Comparison of ENCODE assay signal across 16 cellular contexts in the genomic region with DNA sequence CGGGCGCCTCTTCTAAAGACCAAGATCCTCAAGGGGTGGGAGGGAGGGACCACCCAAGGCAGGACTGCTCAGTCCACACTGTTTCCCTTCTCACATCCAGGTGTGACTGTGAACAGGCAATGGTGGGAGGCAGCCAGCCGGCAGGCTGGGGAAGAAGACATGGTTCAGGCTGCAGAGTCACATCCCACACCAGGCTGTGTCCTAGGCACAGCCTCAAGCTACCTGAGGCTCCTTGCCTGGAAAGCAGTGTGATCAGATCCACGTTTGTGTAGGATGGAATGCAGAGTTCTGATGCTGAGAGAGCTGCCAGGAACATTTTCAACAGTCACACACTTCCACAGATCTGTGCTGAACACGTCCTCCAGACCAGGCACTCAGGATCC. TPM values are rescaled to one million over a fixed set of nuclear protein-coding genes. Genes with fewer than 3 reads are reported as not detected.
DNase-seq lines count a peak whose midpoint lies in the region; ATAC-seq and TF ChIP-seq lines count a peak whose summit lies in the region.
"Had no signal": no experiment of that assay in that cellular context is flagged by ENCODE, and none has a peak within 500 bp of the region (broad histone marks: within the 10 kb centered on the region; RNA-seq: fewer than 3 reads in every experiment).

No MANE protein-coding gene starts in this region.

- intact Hi-C loops in Caco-2 (cut with micrococcal nuclease; ENCODE audit: unreplicated experiment) (loop anchor here (2.0 kb wide), 1 partner anchor 16 kb away; a partner anchor contains a TSS), sciatic nerve (cut with DNase I) (no loop called here), posterior vena cava (cut with DNase I) (no loop called here)

- no peaks in the 10 kb centered on the region for H3K27me3 Mint-ChIP-seq in Caco-2 (ENCODE audit: insufficient read depth, unreplicated experiment)
- H3K27me3 Mint-ChIP-seq: CD8-positive, alpha-beta memory T cell had no signal

- H3K4me3 Mint-ChIP-seq in Caco-2 (ENCODE audit: unreplicated experiment): peak overlapping the region; percentile 14
- H3K4me3 Mint-ChIP-seq: CD8-positive, alpha-beta memory T cell; stimulated activated effector memory CD8-positive, alpha-beta T cell treated with anti-CD3 and anti-CD28 coated beads, Interleukin-12 subunit alpha, Interleukin-12 subunit beta, amount 100 ng/mL, for 72 hours had no signal

- peaks cover 6% of the 10 kb centered on the region for H3K4me1 ChIP-seq in Caco-2
- H3K4me1 ChIP-seq: HAP-1, SJCRH30 had no signal

- peaks cover 13% of the 10 kb centered on the region for H3K36me3 Mint-ChIP-seq in Caco-2 (ENCODE audit: insufficient read depth, unreplicated experiment)

- no peaks in the 10 kb centered on the region for H3K9me3 ChIP-seq in Caco-2

- no peaks in the 10 kb centered on the region for H3K27me3 ChIP-seq in Caco-2 (replicated peaks; ENCODE audit: control insufficient read depth, insufficient read depth, low read length)
- H3K27me3 ChIP-seq: SJCRH30 had no signal

- peaks cover 7% of the 10 kb centered on the region for H3K4me1 Mint-ChIP-seq in Caco-2 (ENCODE audit: low read depth, unreplicated experiment)

- H3K36me3 ChIP-seq in Caco-2 (ENCODE audit: control insufficient read depth, insufficient read depth, low read length): no peaks in the 10 kb centered on the region
- H3K36me3 ChIP-seq: SJCRH30 had no signal

- CTCF ChIA-PET in Caco-2 (lab: Charles Lee): interaction anchor here (0.9 kb wide), 1 partner anchor 99 kb away, joined by 4 read pairs; a partner anchor contains a TSS

- no peak for DNase-seq in Caco-2
- no peak for DNase-seq in left lobe of liver (ENCODE audit: low spot score)
- DNase-seq in sciatic nerve (ENCODE audit: low spot score): peak; percentile 31
- DNase-seq in H4 (ENCODE audit: low spot score): no peak
- no peak for DNase-seq in posterior vena cava (ENCODE audit: low spot score)
- DNase-seq: activated CD4-positive, alpha-beta T cell treated with anti-CD3 and anti-CD28 coated beads, Interleukin-2, amount 50 U/mL, for 4 hours; activated naive CD4-positive, alpha-beta T cell treated with anti-CD3 and anti-CD28 coated beads, Interleukin-2, amount 50 U/mL, for 16 hours; CD8-positive, alpha-beta memory T cell; DND-41; NCI-H1092; NCI-H2029 treated with DMSO at 0.1 percent for 48 hours; SJCRH30 had no signal

- H3K27ac Mint-ChIP-seq in Caco-2 (ENCODE audit: unreplicated experiment): peak overlapping the region; percentile 19
- H3K27ac Mint-ChIP-seq: CD8-positive, alpha-beta memory T cell; stimulated activated effector memory CD8-positive, alpha-beta T cell treated with anti-CD3 and anti-CD28 coated beads, Interleukin-12 subunit alpha, Interleukin-12 subunit beta, amount 100 ng/mL, for 72 hours had no signal

- ATAC-seq in left lobe of liver (peak; percentile 4), sciatic nerve (no peak), GM21576 (IDR thresholded peaks at IDR 0.05; ENCODE audit: unreplicated experiment) (no peak)
- ATAC-seq: stimulated activated effector memory CD8-positive, alpha-beta T cell treated with anti-CD3 and anti-CD28 coated beads, Interleukin-12 subunit alpha, Interleukin-12 subunit beta, amount 100 ng/mL, for 72 hours had no signal

- peak overlapping the region; percentile 58 for H3K27ac ChIP-seq in VCaP
- H3K27ac ChIP-seq: SJCRH30 had no signal

- H3K4me3 ChIP-seq in Caco-2 (ENCODE audit: low read depth, low read length): no peak overlapping the region
- H3K4me3 ChIP-seq: HAP-1, SJCRH30 had no signal

- POLR2A ChIA-PET in Caco-2 (lab: Charles Lee): no interaction called here

- no peaks in the 10 kb centered on the region for H3K9me3 Mint-ChIP-seq in Caco-2 (ENCODE audit: unreplicated experiment)

- no TSS peak for BruUV-seq in Caco-2 (replicated peaks; lab: Mats Ljungman, UMichigan)

- TF ChIP-seq CTCF in Caco-2 (IDR thresholded peaks at IDR 0.05; ENCODE audit: insufficient read depth in 1 of 2, low read depth in 1 of 2, low read length in 1 of 2, severe bottlenecking in 1 of 2, unreplicated experiment in 1 of 2) (no peak), VCaP (conservative IDR thresholded peaks at IDR 0.05) (no peak)

RNA-seq across cellular contexts. Expression of a gene that starts 16.4 kb away (rescaled TPM):
- 18.8 and 19.5 TPM in 2 replicates for total RNA-seq in Caco-2 (2022)
- total RNA-seq in left lobe of liver: 140 TPM
- 65.2 TPM for total RNA-seq in sciatic nerve
- 17.4 and 25.6 TPM in 2 replicates for total RNA-seq in H4 (2014; rRNA removed; shearing (Covaris generic))
- total RNA-seq in posterior vena cava: 10 to 100 TPM; 32.0 to 36.8 TPM

RNA-seq across cellular contexts. Expression of a gene that starts 29.4 kb away (rescaled TPM):
- total RNA-seq in Caco-2 (2022) (25.7 and 25.9 TPM in 2 replicates), left lobe of liver (20.2 TPM), sciatic nerve (16.9 TPM), posterior vena cava (1 to 10 TPM; 3.9 to 5.9 TPM)
- total RNA-seq in H4 (2014; rRNA removed; shearing (Covaris generic)): 16.9 and 26.2 TPM in 2 replicates
- total RNA-seq: SJCRH30 had no signal

RNA-seq across cellular contexts. Expression of a gene that starts 53.3 kb away (rescaled TPM):
- total RNA-seq in Caco-2 (2022) (80.2 and 83.3 TPM in 2 replicates), left lobe of liver (48.3 TPM), sciatic nerve (71.7 TPM), posterior vena cava (10 to 100 TPM; 65.8 to 79.0 TPM)
- total RNA-seq in H4 (2014; rRNA removed; shearing (Covaris generic)): 144 and 146 TPM in 2 replicates
